In the genomic region with DNA sequence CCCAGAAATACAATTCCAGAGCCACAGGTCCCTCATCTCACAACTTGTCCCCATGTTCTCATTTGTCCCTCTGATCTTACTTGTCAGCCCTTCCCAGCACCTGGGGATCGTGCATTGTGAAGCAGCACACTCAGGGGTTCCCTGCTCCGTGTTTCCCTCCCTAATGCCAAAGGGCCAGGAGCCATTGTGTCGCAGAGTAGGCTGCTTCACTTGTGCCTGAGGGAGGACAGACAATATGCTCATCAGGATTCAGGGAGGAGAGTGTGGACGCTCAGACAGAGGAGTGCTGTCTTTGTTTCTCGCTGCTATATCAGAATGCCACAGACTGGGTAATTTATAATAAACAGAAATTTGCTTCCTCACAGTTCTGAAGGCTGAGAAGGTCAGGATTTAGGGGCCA, we compare ENCODE assay signal across 2 cellular contexts.
TF ChIP-seq lines count a peak whose summit lies in the region.

No MANE protein-coding gene starts in this region.

TF ChIP-seq in HepG2, 621 proteins besides CTCF, POLR2A, EP300 and RAD21:
- TF ChIP-seq ZNF660 (CRISPR knock-in tag; IDR thresholded peaks at IDR 0.05; ENCODE audit: borderline replicate concordance, low read depth) (no peak), ZNF350 (CRISPR knock-in tag; IDR thresholded peaks at IDR 0.05; ENCODE audit: borderline replicate concordance, low read depth) (no peak), ZNF333 (CRISPR knock-in tag; IDR thresholded peaks at IDR 0.05; ENCODE audit: borderline replicate concordance) (no peak), SMYD3 (CRISPR knock-in tag; IDR thresholded peaks at IDR 0.05) (no peak), ZNF672 (CRISPR knock-in tag; IDR thresholded peaks at IDR 0.05) (no peak), ZMYM4 (CRISPR knock-in tag; IDR thresholded peaks at IDR 0.05) (no peak), ZNF264 (CRISPR knock-in tag; IDR thresholded peaks at IDR 0.05) (no peak), MAFF (IDR thresholded peaks at IDR 0.05; ENCODE audit: low read depth, low read length) (no peak), NR3C1 (CRISPR knock-in tag; IDR thresholded peaks at IDR 0.05) (no peak), HOXD1 (CRISPR knock-in tag; IDR thresholded peaks at IDR 0.05) (no peak), ZNF75D (CRISPR knock-in tag; IDR thresholded peaks at IDR 0.05; ENCODE audit: borderline replicate concordance) (no peak), ZNF580 (CRISPR knock-in tag; IDR thresholded peaks at IDR 0.05; ENCODE audit: borderline replicate concordance, low read depth) (no peak)
- TF ChIP-seq, protein P1, sequence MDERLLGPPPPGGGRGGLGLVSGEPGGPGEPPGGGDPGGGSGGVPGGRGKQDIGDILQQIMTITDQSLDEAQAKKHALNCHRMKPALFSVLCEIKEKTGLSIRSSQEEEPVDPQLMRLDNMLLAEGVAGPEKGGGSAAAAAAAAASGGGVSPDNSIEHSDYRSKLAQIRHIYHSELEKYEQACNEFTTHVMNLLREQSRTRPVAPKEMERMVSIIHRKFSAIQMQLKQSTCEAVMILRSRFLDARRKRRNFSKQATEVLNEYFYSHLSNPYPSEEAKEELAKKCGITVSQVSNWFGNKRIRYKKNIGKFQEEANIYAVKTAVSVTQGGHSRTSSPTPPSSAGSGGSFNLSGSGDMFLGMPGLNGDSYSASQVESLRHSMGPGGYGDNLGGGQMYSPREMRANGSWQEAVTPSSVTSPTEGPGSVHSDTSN (CRISPR knock-in tag; IDR thresholded peaks at IDR 0.05) = no peak
- TF ChIP-seq, protein P2, sequence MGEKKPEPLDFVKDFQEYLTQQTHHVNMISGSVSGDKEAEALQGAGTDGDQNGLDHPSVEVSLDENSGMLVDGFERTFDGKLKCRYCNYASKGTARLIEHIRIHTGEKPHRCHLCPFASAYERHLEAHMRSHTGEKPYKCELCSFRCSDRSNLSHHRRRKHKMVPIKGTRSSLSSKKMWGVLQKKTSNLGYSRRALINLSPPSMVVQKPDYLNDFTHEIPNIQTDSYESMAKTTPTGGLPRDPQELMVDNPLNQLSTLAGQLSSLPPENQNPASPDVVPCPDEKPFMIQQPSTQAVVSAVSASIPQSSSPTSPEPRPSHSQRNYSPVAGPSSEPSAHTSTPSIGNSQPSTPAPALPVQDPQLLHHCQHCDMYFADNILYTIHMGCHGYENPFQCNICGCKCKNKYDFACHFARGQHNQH (CRISPR knock-in tag; IDR thresholded peaks at IDR 0.05) = no peak

TF ChIP-seq in H1, 55 proteins besides CTCF, POLR2A, EP300 and RAD21:
- no peak for TF ChIP-seq TAF7 (optimal IDR thresholded peaks at IDR 0.05; ENCODE audit: borderline replicate concordance, low read depth, low read length)
- peak; percentile 46; the same call in 1 of the 2 replicates for TF ChIP-seq MAX (IDR thresholded peaks at IDR 0.05)
- peak; percentile 53; the same call in 1 of the 2 replicates for TF ChIP-seq E2F6 (IDR thresholded peaks at IDR 0.05)
- no peak for TF ChIP-seq MAFK (IDR thresholded peaks at IDR 0.05; ENCODE audit: low read depth, low read length)
- no peak for TF ChIP-seq CREB1 (IDR thresholded peaks at IDR 0.05)
- no peak for TF ChIP-seq ATF2 (IDR thresholded peaks at IDR 0.05; ENCODE audit: low read length)
